In the genomic region with DNA sequence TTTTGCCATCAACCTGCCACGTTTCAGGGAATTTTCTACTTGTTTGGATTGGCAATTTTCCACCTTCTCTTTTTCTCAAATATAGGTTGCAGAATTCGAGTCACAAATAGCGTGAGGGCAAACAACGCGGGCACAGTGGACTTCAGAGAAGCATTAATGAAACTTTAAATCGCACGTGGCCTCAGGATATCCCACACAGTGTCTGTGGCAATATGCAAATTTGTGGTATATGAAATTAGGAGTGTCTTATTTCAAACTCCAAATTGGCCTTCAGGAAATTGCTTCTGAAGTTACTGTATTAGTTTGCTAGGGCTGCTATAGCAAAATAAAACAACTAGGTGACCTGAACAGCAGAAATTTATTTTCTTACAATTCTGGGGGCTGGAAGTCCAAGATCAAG, we compare ENCODE assay signal across 15 cellular contexts.
DNase-seq lines count a peak whose midpoint lies in the region; ATAC-seq lines count a peak whose summit lies in the region.
"Had no signal": no experiment of that assay in that cellular context is flagged by ENCODE, and none has a peak within 500 bp of the region (broad histone marks: within the 10 kb centered on the region; RNA-seq: fewer than 3 reads in every experiment).

No MANE protein-coding gene starts in this region.

- DNase-seq in NCI-H526 (lab: John Stamatoyannopoulos, UW) (peak; percentile 28 to 55), NCI-H526 treated with DMSO at 0.1 percent for 48 hours (lab: John Stamatoyannopoulos, UW) (no peak), NCI-H1048 (lab: John Stamatoyannopoulos, UW) (peak; percentile 27), NCI-H748 (lab: John Stamatoyannopoulos, UW; ENCODE audit: unreplicated experiment) (no peak), GF-D8 (lab: John Stamatoyannopoulos, UW) (no peak)
- DNase-seq in stimulated activated CD4-positive, alpha-beta T cell treated with anti-CD3 and anti-CD28 coated beads, Interleukin-12 subunit alpha, Interleukin-12 subunit beta, amount 100 ng/mL, for 4 hours, result no peak
- DNase-seq: CD4-positive, alpha-beta T cell; DMS 273 treated with DMSO at 0.1 percent for 48 hours; DMS79; EL; GDM1; H9 had no signal

- peak; percentile 56 for ATAC-seq in HG02885 (IDR thresholded peaks at IDR 0.05; ENCODE audit: poor library complexity, unreplicated experiment)
- ATAC-seq: GM23338, HCT116 had no signal

Comparison
In these comparisons a context has a peak if more than half of its experiments do, and no peak if none do; other contexts are left out.
1. DNase-seq: peak in NCI-H526 (2 of 2) and NCI-H1048 (single experiment); none in NCI-H526 treated with DMSO at 0.1 percent for 48 hours (single experiment), NCI-H748 (single experiment), GF-D8 (single experiment) and stimulated activated CD4-positive, alpha-beta T cell treated with anti-CD3 and anti-CD28 coated beads, Interleukin-12 subunit alpha, Interleukin-12 subunit beta, amount 100 ng/mL, for 4 hours (single experiment).